ENCODE assay signal across 1 cellular context in genomic region chr15:44719293-44719999, GRCh38.
TF ChIP-seq lines count a peak whose summit lies in the region.

No MANE protein-coding gene starts in this region.

TF ChIP-seq in GM12878, 131 proteins besides CTCF, POLR2A, EP300 and RAD21 (continues in another document):
- no peak for TF ChIP-seq SUPT20H (IDR thresholded peaks at IDR 0.05; ENCODE audit: borderline replicate concordance, control insufficient read depth, low read depth, low read length)
- peak; percentile 100 for TF ChIP-seq POLR2AphosphoS2 (IDR thresholded peaks at IDR 0.05; ENCODE audit: low read depth, low read length)
- peak; percentile 97 for TF ChIP-seq POLR2AphosphoS5 (IDR thresholded peaks at IDR 0.05; ENCODE audit: low read length)
- no peak for TF ChIP-seq RCOR1 (conservative IDR thresholded peaks at IDR 0.05; ENCODE audit: low read depth, low read length)
- no peak for TF ChIP-seq JUND (IDR thresholded peaks at IDR 0.05; ENCODE audit: low read depth, low read length)
- peak; percentile 42 for TF ChIP-seq ATF7 (IDR thresholded peaks at IDR 0.05; ENCODE audit: low read depth)
- TF ChIP-seq NR2C1 (IDR thresholded peaks at IDR 0.05) = no peak
- TF ChIP-seq FOS (IDR thresholded peaks at IDR 0.05; ENCODE audit: borderline replicate concordance, extremely low read depth, insufficient read length) = no peak
- no peak for TF ChIP-seq BRCA1 (IDR thresholded peaks at IDR 0.05; ENCODE audit: low read depth, low read length)
- peak; percentile 80 for TF ChIP-seq ZBTB4 (CRISPR knock-in tag; IDR thresholded peaks at IDR 0.05)
- no peak for TF ChIP-seq CHD1 (IDR thresholded peaks at IDR 0.05; ENCODE audit: low read depth, low read length)
- TF ChIP-seq NFYA (IDR thresholded peaks at IDR 0.05; ENCODE audit: borderline replicate concordance, low read depth, low read length) = no peak
- no peak for TF ChIP-seq RFX5 (IDR thresholded peaks at IDR 0.05; ENCODE audit: low read depth, low read length)
- TF ChIP-seq CHD4 (IDR thresholded peaks at IDR 0.05) = no peak
- TF ChIP-seq ZBTB11 (CRISPR knock-in tag; IDR thresholded peaks at IDR 0.05) = no peak
- no peak; a peak in 1 of 4 replicates for TF ChIP-seq ETV6 (conservative IDR thresholded peaks at IDR 0.05 in 1 of 2, IDR thresholded peaks at IDR 0.05 in 1 of 2; ENCODE audit: borderline replicate concordance in 1 of 2, low read depth in 1 of 2)
- peak; percentile 13 for TF ChIP-seq PBX3 (IDR thresholded peaks at IDR 0.05; ENCODE audit: insufficient replicate concordance, low read depth, low read length)
- TF ChIP-seq BHLHE40 (IDR thresholded peaks at IDR 0.05; ENCODE audit: borderline replicate concordance in 1 of 2, low read depth in 2 of 2, low read length in 1 of 2) = no peak; a peak in 1 of 4 replicates
- no peak for TF ChIP-seq GABPA (IDR thresholded peaks at IDR 0.05; ENCODE audit: low read depth)
- TF ChIP-seq GATAD2B (conservative IDR thresholded peaks at IDR 0.05; ENCODE audit: low read depth) = no peak
- TF ChIP-seq CEBPB (IDR thresholded peaks at IDR 0.05; ENCODE audit: borderline replicate concordance in 1 of 2, low read depth in 2 of 2, low read length in 2 of 2) = peak in 1 of 2 experiments; percentile 78; a peak in 2 of 4 replicates
- TF ChIP-seq MTA2 (IDR thresholded peaks at IDR 0.05; ENCODE audit: low read depth) = no peak; the same call in 1 of the 2 replicates
- TF ChIP-seq PAX5 (IDR thresholded peaks at IDR 0.05; ENCODE audit: borderline replicate concordance, low read depth, low read length) = 0 out of 2 replicates have a peak, but pooled peaks have one; percentile 48
- TF ChIP-seq, protein P1, sequence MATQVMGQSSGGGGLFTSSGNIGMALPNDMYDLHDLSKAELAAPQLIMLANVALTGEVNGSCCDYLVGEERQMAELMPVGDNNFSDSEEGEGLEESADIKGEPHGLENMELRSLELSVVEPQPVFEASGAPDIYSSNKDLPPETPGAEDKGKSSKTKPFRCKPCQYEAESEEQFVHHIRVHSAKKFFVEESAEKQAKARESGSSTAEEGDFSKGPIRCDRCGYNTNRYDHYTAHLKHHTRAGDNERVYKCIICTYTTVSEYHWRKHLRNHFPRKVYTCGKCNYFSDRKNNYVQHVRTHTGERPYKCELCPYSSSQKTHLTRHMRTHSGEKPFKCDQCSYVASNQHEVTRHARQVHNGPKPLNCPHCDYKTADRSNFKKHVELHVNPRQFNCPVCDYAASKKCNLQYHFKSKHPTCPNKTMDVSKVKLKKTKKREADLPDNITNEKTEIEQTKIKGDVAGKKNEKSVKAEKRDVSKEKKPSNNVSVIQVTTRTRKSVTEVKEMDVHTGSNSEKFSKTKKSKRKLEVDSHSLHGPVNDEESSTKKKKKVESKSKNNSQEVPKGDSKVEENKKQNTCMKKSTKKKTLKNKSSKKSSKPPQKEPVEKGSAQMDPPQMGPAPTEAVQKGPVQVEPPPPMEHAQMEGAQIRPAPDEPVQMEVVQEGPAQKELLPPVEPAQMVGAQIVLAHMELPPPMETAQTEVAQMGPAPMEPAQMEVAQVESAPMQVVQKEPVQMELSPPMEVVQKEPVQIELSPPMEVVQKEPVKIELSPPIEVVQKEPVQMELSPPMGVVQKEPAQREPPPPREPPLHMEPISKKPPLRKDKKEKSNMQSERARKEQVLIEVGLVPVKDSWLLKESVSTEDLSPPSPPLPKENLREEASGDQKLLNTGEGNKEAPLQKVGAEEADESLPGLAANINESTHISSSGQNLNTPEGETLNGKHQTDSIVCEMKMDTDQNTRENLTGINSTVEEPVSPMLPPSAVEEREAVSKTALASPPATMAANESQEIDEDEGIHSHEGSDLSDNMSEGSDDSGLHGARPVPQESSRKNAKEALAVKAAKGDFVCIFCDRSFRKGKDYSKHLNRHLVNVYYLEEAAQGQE (IDR thresholded peaks at IDR 0.05; ENCODE audit: low read depth, low read length) = no peak
- TF ChIP-seq FOXM1 (IDR thresholded peaks at IDR 0.05; ENCODE audit: low read depth, low read length) = peak; percentile 84
- no peak for TF ChIP-seq ZNF592 (IDR thresholded peaks at IDR 0.05)
- peak; percentile 61; the same call in 1 of the 2 replicates for TF ChIP-seq NBN (IDR thresholded peaks at IDR 0.05)
- 0 out of 2 replicates have a peak, but pooled peaks have one; percentile 23 for TF ChIP-seq CBX5 (IDR thresholded peaks at IDR 0.05; ENCODE audit: low read depth)
- no peak for TF ChIP-seq PAX8 (IDR thresholded peaks at IDR 0.05)
- peak; percentile 88 for TF ChIP-seq CUX1 (IDR thresholded peaks at IDR 0.05; ENCODE audit: insufficient replicate concordance, low read depth, low read length)
- no peak for TF ChIP-seq MYC (IDR thresholded peaks at IDR 0.05; ENCODE audit: insufficient read depth, insufficient read length, insufficient replicate concordance, low read length, severe bottlenecking)
- TF ChIP-seq RAD51 (IDR thresholded peaks at IDR 0.05) = 0 out of 2 replicates have a peak, but pooled peaks have one; percentile 25
